17 cellular contexts compared by ENCODE assay signal in genomic region chr18:65620076-65620696, GRCh38.
DNase-seq lines count a peak whose midpoint lies in the region; ATAC-seq, FAIRE-seq and TF ChIP-seq lines count a peak whose summit lies in the region.
"Had no signal": no experiment of that assay in that cellular context is flagged by ENCODE, and none has a peak within 500 bp of the region (broad histone marks: within the 10 kb centered on the region; RNA-seq: fewer than 3 reads in every experiment).

No MANE protein-coding gene starts in this region.

- no peaks in the 10 kb centered on the region for H3K9me2 ChIP-seq in SK-N-SH

- POLR2A ChIA-PET in SK-N-SH (lab: Yijun Ruan, JAX), result no interaction called here

- peak overlapping the region; percentile 11 for H2AK5ac ChIP-seq in neuronal stem cell (ENCODE audit: low read depth, low read length)

- peak overlapping the region; percentile 56 for H4K91ac ChIP-seq in neuronal stem cell (ENCODE audit: low read depth, low read length, poor library complexity)

- H2BK12ac ChIP-seq in neuronal stem cell (ENCODE audit: low read length), result no peak overlapping the region

- H2AFZ ChIP-seq in neuronal stem cell (ENCODE audit: low read length) (no peak overlapping the region), SK-N-SH (ENCODE audit: low read depth) (no peak overlapping the region)

- H3K27me3 ChIP-seq in neuronal stem cell (ENCODE audit: control insufficient read depth in 3 of 3, insufficient read depth in 3 of 3, low read depth in 1 of 3, low read length in 3 of 3) (no peaks in the 10 kb centered on the region), SK-N-SH (ENCODE audit: insufficient read depth) (no peaks in the 10 kb centered on the region)
- H3K27me3 ChIP-seq: BE2C had no signal

- H3K9me3 ChIP-seq in kidney (ENCODE audit: control insufficient read depth in 1 of 2, low read length in 2 of 2), result no peaks in the 10 kb centered on the region
- no peaks in the 10 kb centered on the region for H3K9me3 ChIP-seq in neuronal stem cell (replicated peaks in 1 of 2; ENCODE audit: control insufficient read depth in 2 of 2, insufficient read depth in 1 of 2, low read depth in 1 of 2, low read length in 2 of 2)
- H3K9me3 ChIP-seq in SK-N-SH, result no peaks in the 10 kb centered on the region
- H3K9me3 ChIP-seq: BE2C had no signal

- H3K4ac ChIP-seq in neuronal stem cell (ENCODE audit: low read length), result no peak overlapping the region

- no peak overlapping the region for H3K9ac ChIP-seq in kidney (ENCODE audit: low read length in 2 of 2)
- H3K9ac ChIP-seq in neuronal stem cell (ENCODE audit: low read depth, low read length, poor library complexity), result no peak overlapping the region
- H3K9ac ChIP-seq in SK-N-SH, result no peak overlapping the region

- no peak overlapping the region for H3K4me3 Mint-ChIP-seq in activated T-helper 1 cell treated with anti-CD3 and anti-CD28 coated beads, Interleukin-12 subunit alpha, Interleukin-12 subunit beta, Interleukin-2, Interleukin-4 antibody, amounts not matched to agents 30 ng/mL and 10 ng/mL and 1 ng/mL, durations not matched to agents 14 hours and 24 hours and 36 hours

- H3K36me3 ChIP-seq in kidney (ENCODE audit: control insufficient read depth in 1 of 2, insufficient read depth in 2 of 2, low read length in 2 of 2), result no peaks in the 10 kb centered on the region
- H3K36me3 ChIP-seq in neuronal stem cell (replicated peaks in 1 of 2; ENCODE audit: control insufficient read depth in 2 of 2, insufficient read depth in 2 of 2, low read length in 2 of 2), result no peaks in the 10 kb centered on the region
- H3K36me3 ChIP-seq in SK-N-SH (replicated peaks in 1 of 2; ENCODE audit: control insufficient read depth in 1 of 2, insufficient read depth in 2 of 2, low read length in 1 of 2), result no peaks in the 10 kb centered on the region
- H3K36me3 ChIP-seq: BE2C had no signal

- CTCF ChIA-PET in SK-N-SH (lab: Yijun Ruan, JAX), result no interaction called here

- peaks cover 21% of the 10 kb centered on the region for H3K9me3 Mint-ChIP-seq in activated T-helper 1 cell treated with anti-CD3 and anti-CD28 coated beads, Interleukin-12 subunit alpha, Interleukin-12 subunit beta, Interleukin-2, Interleukin-4 antibody, amounts not matched to agents 30 ng/mL and 10 ng/mL and 1 ng/mL, durations not matched to agents 14 hours and 24 hours and 36 hours

- H3K4me1 ChIP-seq in kidney (ENCODE audit: control insufficient read depth in 1 of 2, insufficient read depth in 1 of 2, low read depth in 1 of 2, low read length in 2 of 2), result no peaks in the 10 kb centered on the region
- H3K4me1 ChIP-seq in neuronal stem cell (ENCODE audit: control insufficient read depth in 2 of 2, insufficient read depth in 1 of 2, low read depth in 1 of 2, low read length in 2 of 2), result no peaks in the 10 kb centered on the region
- no peaks in the 10 kb centered on the region for H3K4me1 ChIP-seq in SK-N-SH (ENCODE audit: control insufficient read depth in 1 of 2, insufficient read depth in 2 of 2, low read depth in 1 of 2, low read length in 1 of 2)
- H3K4me1 ChIP-seq: BE2C had no signal

- TF ChIP-seq RAD21 in SK-N-SH (IDR thresholded peaks at IDR 0.05; ENCODE audit: low read length), result no peak

- H3K4me3 ChIP-seq in kidney (ENCODE audit: low read length in 2 of 2), result no peak overlapping the region
- H3K4me3 ChIP-seq in neuronal stem cell (ENCODE audit: low read length in 2 of 2), result no peak overlapping the region
- H3K4me3 ChIP-seq in SK-N-SH (ENCODE audit: low read depth in 2 of 2, low read length in 1 of 2), result no peak overlapping the region

- DNase-seq in G401 (ENCODE audit: low spot score) (peak; percentile 28), cerebellar cortex (ENCODE audit: low spot score) (peak; percentile 8), kidney (peak; percentile 60), neuronal stem cell (ENCODE audit: low spot score) (no peak), left lobe of liver (ENCODE audit: low spot score) (no peak), SK-N-SH (no peak)
- DNase-seq in activated T-helper 1 cell treated with anti-CD3 and anti-CD28 coated beads, Interleukin-12 subunit alpha, Interleukin-12 subunit beta, Interleukin-2, Interleukin-4 antibody, amounts not matched to agents 30 ng/mL and 10 ng/mL and 1 ng/mL, durations not matched to agents 14 hours and 24 hours and 36 hours (ENCODE audit: low spot score), result no peak
- DNase-seq: BE2C; CD4-positive, alpha-beta memory T cell; DMS153; DMS79 treated with DMSO at 0.1 percent for 48 hours; EL; GDM1; HCEC 1CT had no signal

- H3F3A ChIP-seq in SK-N-SH (replicated peaks; ENCODE audit: insufficient read depth), result no peaks in the 10 kb centered on the region

- no peaks in the 10 kb centered on the region for H3K4me1 Mint-ChIP-seq in activated T-helper 1 cell treated with anti-CD3 and anti-CD28 coated beads, Interleukin-12 subunit alpha, Interleukin-12 subunit beta, Interleukin-2, Interleukin-4 antibody, amounts not matched to agents 30 ng/mL and 10 ng/mL and 1 ng/mL, durations not matched to agents 14 hours and 24 hours and 36 hours (ENCODE audit: low read depth)
- H3K4me1 Mint-ChIP-seq: CD4-positive, alpha-beta memory T cell had no signal

- intact Hi-C loops in kidney (cut with DNase I), result no loop called here
- intact Hi-C loops in activated T-helper 1 cell treated with anti-CD3 and anti-CD28 coated beads, Interleukin-12 subunit alpha, Interleukin-12 subunit beta, Interleukin-2, Interleukin-4 antibody, amounts not matched to agents 30 ng/mL and 10 ng/mL and 1 ng/mL, durations not matched to agents 14 hours and 24 hours and 36 hours (cut with micrococcal nuclease), result no loop called here

- H2BK15ac ChIP-seq in neuronal stem cell (ENCODE audit: low read length), result no peak overlapping the region

- TF ChIP-seq EP300 in SK-N-SH (IDR thresholded peaks at IDR 0.05; ENCODE audit: borderline replicate concordance in 1 of 2, low read depth in 1 of 2, low read length in 1 of 2), result no peak

- in situ Hi-C loops in G401 (cut with HindIII; ENCODE audit: low sequenced_read_pairs), result no loop called here

- peak overlapping the region; percentile 39 for H3K14ac ChIP-seq in neuronal stem cell (ENCODE audit: low read length)

- no peak overlapping the region for H3K27ac Mint-ChIP-seq in activated T-helper 1 cell treated with anti-CD3 and anti-CD28 coated beads, Interleukin-12 subunit alpha, Interleukin-12 subunit beta, Interleukin-2, Interleukin-4 antibody, amounts not matched to agents 30 ng/mL and 10 ng/mL and 1 ng/mL, durations not matched to agents 14 hours and 24 hours and 36 hours
- H3K27ac Mint-ChIP-seq: CD4-positive, alpha-beta memory T cell had no signal

- no peaks in the 10 kb centered on the region for H3K79me2 ChIP-seq in SK-N-SH (ENCODE audit: insufficient read depth)

- H2BK120ac ChIP-seq in neuronal stem cell (ENCODE audit: low read depth, low read length), result no peak overlapping the region

- H4K8ac ChIP-seq in neuronal stem cell (ENCODE audit: low read depth, low read length), result no peak overlapping the region

- no peak overlapping the region for H3K4me2 ChIP-seq in neuronal stem cell (ENCODE audit: insufficient read depth, low read length, poor library complexity, severe bottlenecking)
- H3K4me2 ChIP-seq in SK-N-SH, result no peak overlapping the region

- H4K20me1 ChIP-seq in SK-N-SH (ENCODE audit: insufficient read depth), result no peaks in the 10 kb centered on the region

- no peaks in the 10 kb centered on the region for H3K27me3 Mint-ChIP-seq in activated T-helper 1 cell treated with anti-CD3 and anti-CD28 coated beads, Interleukin-12 subunit alpha, Interleukin-12 subunit beta, Interleukin-2, Interleukin-4 antibody, amounts not matched to agents 30 ng/mL and 10 ng/mL and 1 ng/mL, durations not matched to agents 14 hours and 24 hours and 36 hours (ENCODE audit: insufficient read depth)
- H3K27me3 Mint-ChIP-seq: CD4-positive, alpha-beta memory T cell had no signal

- TF ChIP-seq CTCF in kidney (IDR thresholded peaks at IDR 0.05; ENCODE audit: borderline replicate concordance, extremely low read depth, insufficient read depth), result no peak
- no peak for TF ChIP-seq CTCF in SK-N-SH (IDR thresholded peaks at IDR 0.05)

- H3K27ac ChIP-seq in kidney (ENCODE audit: low read depth in 2 of 2, low read length in 2 of 2) (no peak overlapping the region), neuronal stem cell (replicated peaks; ENCODE audit: low read length) (no peak overlapping the region), SK-N-SH (ENCODE audit: low read depth in 2 of 2, low read length in 1 of 2) (no peak overlapping the region)
- H3K27ac ChIP-seq: C4-2B, HL-60 had no signal

- ATAC-seq in left lobe of liver, result no peak

- FAIRE-seq in kidney (lab: Jason Lieb, UNC), result no peak
- FAIRE-seq: GM12892 had no signal

- H3K36me3 Mint-ChIP-seq in activated T-helper 1 cell treated with anti-CD3 and anti-CD28 coated beads, Interleukin-12 subunit alpha, Interleukin-12 subunit beta, Interleukin-2, Interleukin-4 antibody, amounts not matched to agents 30 ng/mL and 10 ng/mL and 1 ng/mL, durations not matched to agents 14 hours and 24 hours and 36 hours (ENCODE audit: low read depth), result no peaks in the 10 kb centered on the region
- H3K36me3 Mint-ChIP-seq: CD4-positive, alpha-beta memory T cell had no signal

- H3K23ac ChIP-seq in neuronal stem cell (ENCODE audit: low read depth, low read length, poor library complexity), result no peak overlapping the region

- peak overlapping the region; percentile 20 for H3K18ac ChIP-seq in neuronal stem cell (ENCODE audit: low read length)

- WGBS in neuronal stem cell (ENCODE audit: extremely low coverage in 2 of 2, insufficient read length in 2 of 2, insufficient replicate concordance in 1 of 2), 2 donors, result no CpG with 5 or more reads among the region's 9 CpGs
- 11% methylated on average over 4 of the region's 9 CpGs for WGBS in SK-N-SH (ENCODE audit: low lambda C conversion rate)

- no peaks in the 10 kb centered on the region for H3K79me1 ChIP-seq in neuronal stem cell (ENCODE audit: low read depth, low read length)

- H2BK5ac ChIP-seq in neuronal stem cell (ENCODE audit: low read length), result no peak overlapping the region

TF ChIP-seq in SK-N-SH, 30 proteins besides CTCF, POLR2A, EP300 and RAD21:
- no peak for TF ChIP-seq GABPA (IDR thresholded peaks at IDR 0.05; ENCODE audit: low read depth)
- no peak for TF ChIP-seq POLR2AphosphoS5 (IDR thresholded peaks at IDR 0.05; ENCODE audit: low read depth, low read length)
TF ChIP-seq in SK-N-SH: peak in this region for 0.

Comparison
In these comparisons a context has a peak if more than half of its experiments do, and no peak if none do; other contexts are left out.
1. DNase-seq: peak in G401 (single experiment), cerebellar cortex (single experiment) and kidney (single experiment); none in neuronal stem cell (single experiment), left lobe of liver (single experiment), activated T-helper 1 cell treated with anti-CD3 and anti-CD28 coated beads, Interleukin-12 subunit alpha, Interleukin-12 subunit beta, Interleukin-2, Interleukin-4 antibody, amounts not matched to agents 30 ng/mL and 10 ng/mL and 1 ng/mL, durations not matched to agents 14 hours and 24 hours and 36 hours (single experiment) and SK-N-SH (single experiment).